In the genomic region with DNA sequence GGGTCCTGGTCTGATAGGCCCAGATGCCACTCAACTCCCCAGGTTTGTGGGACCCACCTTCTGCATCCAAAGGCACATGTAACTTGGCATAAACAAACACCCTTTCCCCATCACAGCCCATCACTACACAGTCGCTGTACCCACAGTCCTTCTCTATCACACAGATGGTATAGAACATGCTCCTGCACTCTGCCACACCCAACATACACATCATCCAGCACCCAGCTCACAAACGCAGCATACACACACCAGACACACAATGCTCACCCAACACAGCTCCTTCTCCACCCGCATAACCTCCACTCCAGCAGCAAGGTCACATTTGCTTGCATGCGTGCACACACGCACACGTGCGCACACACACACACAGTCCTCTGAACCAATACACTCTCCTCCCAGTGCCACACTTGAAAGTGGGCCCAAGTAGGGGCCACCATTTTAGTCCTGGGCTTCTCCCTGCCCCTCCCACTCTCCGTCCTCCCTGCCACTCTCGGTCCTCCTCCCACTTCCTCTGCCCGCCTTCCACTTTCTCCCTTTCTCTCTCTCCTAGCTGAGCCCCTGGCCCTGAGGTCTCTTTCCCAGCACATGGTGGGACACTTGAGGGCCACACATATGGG, we compare ENCODE assay signal across 14 cellular contexts. TPM values are rescaled to one million over a fixed set of nuclear protein-coding genes. Genes with fewer than 3 reads are reported as not detected.
DNase-seq lines count a peak whose midpoint lies in the region; ATAC-seq and TF ChIP-seq lines count a peak whose summit lies in the region.
"Had no signal": no experiment of that assay in that cellular context is flagged by ENCODE, and none has a peak within 500 bp of the region (broad histone marks: within the 10 kb centered on the region; RNA-seq: fewer than 3 reads in every experiment).

No MANE protein-coding gene starts in this region.

- no peak overlapping the region for H2AFZ ChIP-seq in Karpas-422 (ENCODE audit: low read length)

- intact Hi-C loops in natural killer cell (cut with micrococcal nuclease): no loop called here

- TF ChIP-seq CTCF in fibroblast of mammary gland (conservative IDR thresholded peaks at IDR 0.05; ENCODE audit: control insufficient read depth, insufficient read depth, low read depth, low read length) (no peak), natural killer cell (IDR thresholded peaks at IDR 0.05) (no peak)

- H3K4me1 ChIP-seq in skeletal muscle satellite cell (ENCODE audit: control insufficient read depth, insufficient read depth, low read length) (peaks cover 58% of the 10 kb centered on the region), Karpas-422 (ENCODE audit: low read length) (no peaks in the 10 kb centered on the region)
- H3K4me1 ChIP-seq: pancreas had no signal

- no peaks in the 10 kb centered on the region for H3K36me3 Mint-ChIP-seq in natural killer cell

- no peaks in the 10 kb centered on the region for H3K9me2 ChIP-seq in Karpas-422 (replicated peaks; ENCODE audit: insufficient read depth, low read length)

- peak overlapping the region; percentile 78 for H3K4me2 ChIP-seq in skeletal muscle satellite cell (ENCODE audit: low read length)
- H3K4me2 ChIP-seq in Karpas-422 (ENCODE audit: low read depth, low read length, poor library complexity, severe bottlenecking): no peak overlapping the region

- no peaks in the 10 kb centered on the region for H3K79me2 ChIP-seq in Karpas-422 (ENCODE audit: low read length)

- no peaks in the 10 kb centered on the region for H3K9me3 Mint-ChIP-seq in natural killer cell
- H3K9me3 Mint-ChIP-seq: CD4-positive, alpha-beta T cell had no signal

- ATAC-seq in natural killer cell: no peak
- ATAC-seq in activated CD4-positive, CD25-positive, alpha-beta regulatory T cell treated with anti-CD3 and anti-CD28 coated beads, Interleukin-2, amount 50 U/mL, for 24 hours: no peak

- H3K9ac ChIP-seq in skeletal muscle satellite cell (ENCODE audit: low read depth, low read length) (no peak overlapping the region), Karpas-422 (ENCODE audit: low read length) (no peak overlapping the region)

- H3K36me3 ChIP-seq in skeletal muscle satellite cell (ENCODE audit: insufficient read depth, low read length) (no peaks in the 10 kb centered on the region), Karpas-422 (ENCODE audit: insufficient read depth, low read length) (no peaks in the 10 kb centered on the region)
- H3K36me3 ChIP-seq: pancreas had no signal

- H3K4me3 Mint-ChIP-seq in natural killer cell: no peak overlapping the region
- H3K4me3 Mint-ChIP-seq: CD4-positive, alpha-beta T cell had no signal

- no peak overlapping the region for H3K27ac ChIP-seq in Karpas-422 (ENCODE audit: low read length)
- H3K27ac ChIP-seq: pancreas had no signal

- no peak overlapping the region for H3K27ac Mint-ChIP-seq in natural killer cell
- H3K27ac Mint-ChIP-seq: CD4-positive, alpha-beta T cell had no signal

- H3K4me3 ChIP-seq in fibroblast of mammary gland (ENCODE audit: control insufficient read depth, low read depth, low read length) (peak overlapping the region; percentile 3), skeletal muscle satellite cell (ENCODE audit: low read length) (peak overlapping the region; percentile 55), Karpas-422 (ENCODE audit: low read length) (no peak overlapping the region)
- H3K4me3 ChIP-seq: lung, pancreas had no signal

- peaks cover 9 to 22% of the 10 kb centered on the region in 2 donors for H3K27me3 Mint-ChIP-seq in natural killer cell (ENCODE audit: low read depth in 2 of 2)

- H4K20me1 ChIP-seq in Karpas-422 (ENCODE audit: insufficient read depth, low read depth, low read length): no peaks in the 10 kb centered on the region

- DNase-seq in D341Med (ENCODE audit: low spot score) (peak; percentile 28), RPMI7951 (ENCODE audit: low read depth) (peak; percentile 34), fibroblast of mammary gland (ENCODE audit: low read depth) (peak; percentile 42), natural killer cell (no peak), Karpas-422 (no peak), NCI-H524 (lab: John Stamatoyannopoulos, UW) (no peak)
- DNase-seq: CD4-positive, alpha-beta T cell; NCI-H2227 treated with DMSO at 0.1 percent for 48 hours; stimulated activated CD4-positive, alpha-beta T cell treated with anti-CD3 and anti-CD28 coated beads, Interleukin-1b, Interleukin-23, amount 100 ng/mL, for 48 hours; stimulated activated naive CD4-positive, alpha-beta T cell treated with Interleukin-2 at 50 U/mL for 16 hours had no signal

- H3K27me3 ChIP-seq in skeletal muscle satellite cell (ENCODE audit: control insufficient read depth, insufficient read depth, low read length) (no peaks in the 10 kb centered on the region), Karpas-422 (ENCODE audit: low read length) (no peaks in the 10 kb centered on the region)
- H3K27me3 ChIP-seq: pancreas had no signal

- H3K9me3 ChIP-seq in skeletal muscle satellite cell (replicated peaks; ENCODE audit: low read length) (no peaks in the 10 kb centered on the region), Karpas-422 (ENCODE audit: low read length) (no peaks in the 10 kb centered on the region)
- H3K9me3 ChIP-seq: pancreas had no signal

- peaks cover 0 to 10% of the 10 kb centered on the region in 2 donors for H3K4me1 Mint-ChIP-seq in natural killer cell

RNA-seq across cellular contexts. Expression of a gene that starts 8.5 kb away (rescaled TPM):
- 0.29 TPM in 1 of 2 replicates, not detected in the other for total RNA-seq in RPMI7951 (2014; rRNA removed; shearing (Covaris generic))
- 0.25 TPM in 1 of 2 replicates, not detected in the other for total RNA-seq in skeletal muscle satellite cell (2012; rRNA removed)
- total RNA-seq in natural killer cell: not detected
- total RNA-seq in Karpas-422 (2014; rRNA removed; shearing (Covaris generic); ENCODE audit: low replicate concordance): not detected in 2 replicates
- total RNA-seq: CD4-positive, alpha-beta T cell had no signal

Comparison
In these comparisons a context has a peak if more than half of its experiments do, and no peak if none do; other contexts are left out.
1. DNase-seq: peak in D341Med (single experiment), RPMI7951 (single experiment) and fibroblast of mammary gland (single experiment); none in natural killer cell (single experiment), Karpas-422 (single experiment) and NCI-H524 (0 of 2).